ENCODE assay signal across 15 cellular contexts in the genomic region with DNA sequence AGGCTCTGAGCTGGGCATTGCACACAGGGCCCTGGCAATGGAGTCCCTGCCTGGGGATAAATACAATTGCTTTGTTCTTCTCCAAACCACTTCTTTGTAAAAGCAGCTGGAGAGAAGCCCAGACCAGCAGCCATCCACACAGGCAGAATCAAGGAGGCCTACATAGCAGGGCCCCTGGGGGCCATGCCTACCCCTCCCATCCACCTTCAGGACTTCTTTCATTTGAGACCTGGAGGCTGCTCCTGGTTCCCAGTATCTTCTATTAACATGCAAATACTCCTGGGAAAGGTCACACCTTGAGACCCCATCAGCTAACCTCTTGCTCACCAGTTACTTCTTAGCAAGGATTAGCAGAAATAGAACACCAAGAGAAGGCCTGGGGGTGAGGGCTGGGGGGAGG.
DNase-seq lines count a peak whose midpoint lies in the region; ATAC-seq lines count a peak whose summit lies in the region.
"Had no signal": no experiment of that assay in that cellular context is flagged by ENCODE, and none has a peak within 500 bp of the region (broad histone marks: within the 10 kb centered on the region; RNA-seq: fewer than 3 reads in every experiment).

No MANE protein-coding gene starts in this region.

- no peak overlapping the region for H3K4me3 ChIP-seq in NT2/D1 (ENCODE audit: insufficient read length, low read depth)
- H3K4me3 ChIP-seq: BLaER1, cardiac muscle cell had no signal

- peak; percentile 50 for DNase-seq in NCI-H1092 treated with DMSO at 0.1 percent for 48 hours (lab: John Stamatoyannopoulos, UW)
- peak; percentile 68 for DNase-seq in NT2/D1 (ENCODE audit: low read depth, low spot score)
- peak; percentile 15 to 86 (median 67) for DNase-seq in head of caudate nucleus
- DNase-seq in posterior cingulate gyrus = peak; percentile 35 to 91 (median 48)
- no peak for DNase-seq in activated CD4-positive, alpha-beta T cell treated with anti-CD3 and anti-CD28 coated beads, Interleukin-2, amount 50 U/mL, for 4 hours
- no peak for DNase-seq in DMS114 treated with DMSO at 0.1 percent for 48 hours (lab: John Stamatoyannopoulos, UW; ENCODE audit: unreplicated experiment)
- DNase-seq: activated CD4-positive, alpha-beta T cell treated with anti-CD3 and anti-CD28 coated beads, Interleukin-2, amount 10 ng/mL, durations not matched to agents 7 days and 5 days; activated T-cell treated with anti-CD3 and anti-CD28 coated beads, Interleukin-2, amount 50 U/mL, for 1 hour; DMS53; NCI-H187 treated with DMSO at 0.1 percent for 48 hours; stimulated activated CD4-positive, alpha-beta T cell treated with anti-CD3 and anti-CD28 coated beads, Interleukin-2, amount 100 ng/mL, for 48 hours had no signal

- no peaks in the 10 kb centered on the region for H3K27me3 ChIP-seq in NT2/D1 (ENCODE audit: insufficient read depth, insufficient read length)
- H3K27me3 ChIP-seq: BLaER1, cardiac muscle cell had no signal

- no peak for ATAC-seq in HG03439 (IDR thresholded peaks at IDR 0.05; ENCODE audit: unreplicated experiment)
- ATAC-seq: activated naive CD4-positive, alpha-beta T cell treated with anti-CD3 and anti-CD28 coated beads, Interleukin-2, amount 50 U/mL, for 72 hours had no signal

- no peak overlapping the region for H3K9ac ChIP-seq in NT2/D1 (ENCODE audit: insufficient read length, low read depth)
- H3K9ac ChIP-seq: BLaER1 had no signal

- intact Hi-C loops in head of caudate nucleus (cut with DNase I) = no loop called here
- intact Hi-C loops in posterior cingulate gyrus (cut with DNase I) = no loop called here

- H3K4me1 ChIP-seq in NT2/D1 (ENCODE audit: insufficient read depth, insufficient read length) = peaks cover 5% of the 10 kb centered on the region
- H3K4me1 ChIP-seq: BLaER1 had no signal

- no peaks in the 10 kb centered on the region for H3K36me3 ChIP-seq in NT2/D1 (ENCODE audit: insufficient read depth, insufficient read length, low read length)
- H3K36me3 ChIP-seq: BLaER1, cardiac muscle cell had no signal

- no peaks in the 10 kb centered on the region for H3K9me3 ChIP-seq in NT2/D1 (ENCODE audit: insufficient read depth, low read length)
- H3K9me3 ChIP-seq: BLaER1 had no signal

Comparison
In these comparisons a context has a peak if more than half of its experiments do, and no peak if none do; other contexts are left out.
1. DNase-seq: peak in NCI-H1092 treated with DMSO at 0.1 percent for 48 hours (single experiment), NT2/D1 (single experiment), head of caudate nucleus (42 of 42) and posterior cingulate gyrus (10 of 10); none in activated CD4-positive, alpha-beta T cell treated with anti-CD3 and anti-CD28 coated beads, Interleukin-2, amount 50 U/mL, for 4 hours (0 of 2) and DMS114 treated with DMSO at 0.1 percent for 48 hours (single experiment).